25 cellular contexts compared by ENCODE assay signal in genomic region chr11:77035580-77035979, GRCh38. TPM values are rescaled to one million over a fixed set of nuclear protein-coding genes. Genes with fewer than 3 reads are reported as not detected.
DNase-seq lines count a peak whose midpoint lies in the region; ATAC-seq and TF ChIP-seq lines count a peak whose summit lies in the region.
"Had no signal": no experiment of that assay in that cellular context is flagged by ENCODE, and none has a peak within 500 bp of the region (broad histone marks: within the 10 kb centered on the region; RNA-seq: fewer than 3 reads in every experiment).

No MANE protein-coding gene starts in this region.

- H3K4me2 ChIP-seq in IMR-90 (ENCODE audit: low read depth, low read length) = no peak overlapping the region

- no peak overlapping the region for H3K56ac ChIP-seq in IMR-90 (ENCODE audit: extremely low read depth, insufficient read depth, low read length)

- ATAC-seq in IMR-90 (ENCODE audit: low read depth) = no peak
- peak; percentile 80 for ATAC-seq in mucosa of descending colon
- ATAC-seq: left lobe of liver; stimulated activated effector memory CD8-positive, alpha-beta T cell treated with anti-CD3 and anti-CD28 coated beads, Interleukin-12 subunit alpha, Interleukin-12 subunit beta, amount 100 ng/mL, for 72 hours; T-cell had no signal

- CTCF ChIA-PET in IMR-90 (lab: Yijun Ruan, JAX) = interaction anchor here (1.1 kb wide), 2 partner anchors 12 kb away, joined by 3 to 4 read pairs; no protein-coding TSS in a partner anchor

- no peak overlapping the region for H4K91ac ChIP-seq in IMR-90 (ENCODE audit: insufficient read depth, low read depth, low read length)

- no peak overlapping the region for H4K8ac ChIP-seq in IMR-90 (ENCODE audit: low read depth in 2 of 2, low read length in 2 of 2)

- no peak overlapping the region for H3K27ac ChIP-seq in IMR-90 (ENCODE audit: insufficient read depth, low read length)
- H3K27ac ChIP-seq: ascending aorta, neutrophil, right atrium auricular region, WERI-Rb-1 had no signal

- no TSS peak for BruUV-seq in IMR-90 (replicated peaks; lab: Mats Ljungman, UMichigan)

- no peak overlapping the region for H4K5ac ChIP-seq in IMR-90 (ENCODE audit: low read depth, low read length)

- TF ChIP-seq POLR2A in IMR-90 (IDR thresholded peaks at IDR 0.05; ENCODE audit: low read depth, low read length) = no peak

- no CpG with 5 or more reads among the region's 5 CpGs for WGBS in IMR-90 (ENCODE audit: extremely low coverage in 2 of 2, insufficient read length in 1 of 2), 2 experiments

- no peak overlapping the region for H2AK9ac ChIP-seq in IMR-90 (replicated peaks; ENCODE audit: low read depth, low read length, poor library complexity)

- no peak overlapping the region for H3K18ac ChIP-seq in IMR-90 (ENCODE audit: low read depth, low read length)

- TF ChIP-seq RAD21 in IMR-90 (IDR thresholded peaks at IDR 0.05; ENCODE audit: low read length) = no peak

- no peak overlapping the region for H3K14ac ChIP-seq in IMR-90 (replicated peaks; ENCODE audit: low read depth, low read length)

- H3K36me3 ChIP-seq in IMR-90 (ENCODE audit: control insufficient read depth, insufficient read depth, low read length) = no peaks in the 10 kb centered on the region
- no peaks in the 10 kb centered on the region for H3K36me3 ChIP-seq in mucosa of descending colon (ENCODE audit: low read depth)
- H3K36me3 ChIP-seq: ascending aorta, neutrophil, right atrium auricular region, WERI-Rb-1 had no signal

- no peaks in the 10 kb centered on the region for H3K79me1 ChIP-seq in IMR-90 (ENCODE audit: low read depth in 1 of 2, low read length in 2 of 2)

- H3K27me3 ChIP-seq in IMR-90 (ENCODE audit: control insufficient read depth, insufficient read depth, low read length) = peaks cover 37% of the 10 kb centered on the region
- H3K27me3 ChIP-seq: ascending aorta had no signal

- no peak overlapping the region for H3K4me3 ChIP-seq in IMR-90 (ENCODE audit: insufficient read depth, low read depth, low read length)
- H3K4me3 ChIP-seq in mucosa of descending colon = no peak overlapping the region
- H3K4me3 ChIP-seq: ascending aorta, right atrium auricular region had no signal

- H3K9me3 ChIP-seq in IMR-90 (ENCODE audit: control insufficient read depth, insufficient read depth, low read length) (no peaks in the 10 kb centered on the region), mucosa of descending colon (no peaks in the 10 kb centered on the region)
- H3K9me3 ChIP-seq: ascending aorta, neutrophil, right atrium auricular region had no signal

- no peak overlapping the region for H2BK5ac ChIP-seq in IMR-90 (ENCODE audit: low read depth, low read length, poor library complexity, severe bottlenecking)

- H2AFZ ChIP-seq in IMR-90 (replicated peaks; ENCODE audit: low read length, poor library complexity) = no peak overlapping the region

- H3K4me1 ChIP-seq in IMR-90 (ENCODE audit: control insufficient read depth, insufficient read depth, low read length) (peaks cover 3% of the 10 kb centered on the region; the same call in 1 of the 2 replicates), mucosa of descending colon (ENCODE audit: low read depth) (peaks cover 26% of the 10 kb centered on the region)
- H3K4me1 ChIP-seq: ascending aorta had no signal

- dilution Hi-C loops in IMR-90 (cut with HindIII; ENCODE audit: low sequenced_read_pairs, unreplicated experiment) = no loop called here

- no peak for TF ChIP-seq CTCF in IMR-90 (conservative IDR thresholded peaks at IDR 0.05; ENCODE audit: low read depth, low read length)
- TF ChIP-seq CTCF in mucosa of descending colon (IDR thresholded peaks at IDR 0.05) = no peak

- H2AK5ac ChIP-seq in IMR-90 (ENCODE audit: low read depth, low read length) = peak overlapping the region; percentile 39; the same call in 1 of the 2 replicates

- no peak overlapping the region for H2BK120ac ChIP-seq in IMR-90 (ENCODE audit: low read depth, low read length)

- H2BK15ac ChIP-seq in IMR-90 (ENCODE audit: low read depth, low read length) = no peak overlapping the region; the same call in 2 of the 3 replicates

- no peak overlapping the region for H3K23ac ChIP-seq in IMR-90 (ENCODE audit: low read depth, low read length)

- H3K9me1 ChIP-seq in IMR-90 (ENCODE audit: insufficient read depth, low read length) = peaks cover 2% of the 10 kb centered on the region; the same call in 1 of the 2 replicates

- H3K9ac ChIP-seq in IMR-90 (ENCODE audit: low read depth, low read length) = no peak overlapping the region

- intact Hi-C loops in IMR-90 (cut with micrococcal nuclease) (loop anchor here (10.0 kb wide), 1 partner anchor 61 kb away; no protein-coding TSS in a partner anchor), mucosa of descending colon (cut with DNase I, micrococcal nuclease) (no loop called here)

- DNase-seq in DMS53 (lab: John Stamatoyannopoulos, UW) (peak; percentile 50), DMS53 treated with DMSO at 0.1 percent for 48 hours (lab: John Stamatoyannopoulos, UW; ENCODE audit: unreplicated experiment) (no peak), IMR-90 (no peak), amniotic epithelial cell (ENCODE audit: low read depth) (peak; percentile 15), mucosa of descending colon (peak; percentile 72 to 75 (median 72)), ecto neural progenitor cell (ENCODE audit: low spot score) (no peak), OCI-M1 (lab: John Stamatoyannopoulos, UW) (no peak), pons (ENCODE audit: low spot score) (no peak)
- DNase-seq: 8988T; activated CD4-positive, alpha-beta memory T cell treated with anti-CD3 and anti-CD28 coated beads for 36 hours; activated naive CD4-positive, alpha-beta T cell treated with anti-CD3 and anti-CD28 coated beads for 36 hours; activated T-cell treated with anti-CD3 and anti-CD28 coated beads, Interleukin-2, amount 50 U/mL, for 1 hour; C1 segment of cervical spinal cord; DMS79; NCI-H187 treated with DMSO at 0.1 percent for 48 hours; Right ventricle myocardium superior; T-cell; WERI-Rb-1 had no signal

- POLR2A ChIA-PET in IMR-90 (lab: Charles Lee; ENCODE audit: unreplicated experiment) = no interaction called here

- no peaks in the 10 kb centered on the region; the same call in none of the 2 replicates for H4K20me1 ChIP-seq in IMR-90 (ENCODE audit: insufficient read depth, low read length)

- in situ Hi-C loops in IMR-90 (cut with MboI; ENCODE audit: low sequenced_read_pairs) = loop anchor here (10.0 to 25.0 kb wide), 2 partner anchors 221 to 298 kb away; no protein-coding TSS in a partner anchor

- no peak overlapping the region for H3K4ac ChIP-seq in IMR-90 (ENCODE audit: low read depth, low read length)

- no peak overlapping the region for H2BK20ac ChIP-seq in IMR-90 (ENCODE audit: low read depth, low read length)

TF ChIP-seq in IMR-90, 13 proteins besides CTCF, POLR2A, EP300 and RAD21:
- TF ChIP-seq, protein P1, sequence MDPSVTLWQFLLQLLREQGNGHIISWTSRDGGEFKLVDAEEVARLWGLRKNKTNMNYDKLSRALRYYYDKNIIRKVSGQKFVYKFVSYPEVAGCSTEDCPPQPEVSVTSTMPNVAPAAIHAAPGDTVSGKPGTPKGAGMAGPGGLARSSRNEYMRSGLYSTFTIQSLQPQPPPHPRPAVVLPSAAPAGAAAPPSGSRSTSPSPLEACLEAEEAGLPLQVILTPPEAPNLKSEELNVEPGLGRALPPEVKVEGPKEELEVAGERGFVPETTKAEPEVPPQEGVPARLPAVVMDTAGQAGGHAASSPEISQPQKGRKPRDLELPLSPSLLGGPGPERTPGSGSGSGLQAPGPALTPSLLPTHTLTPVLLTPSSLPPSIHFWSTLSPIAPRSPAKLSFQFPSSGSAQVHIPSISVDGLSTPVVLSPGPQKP (IDR thresholded peaks at IDR 0.05; ENCODE audit: borderline replicate concordance, low read depth, low read length) = no peak
- no peak for TF ChIP-seq NFE2L2 (IDR thresholded peaks at IDR 0.05; ENCODE audit: low read depth, low read length)
- no peak for TF ChIP-seq MAFK (IDR thresholded peaks at IDR 0.05; ENCODE audit: low read depth, low read length)
- TF ChIP-seq MXI1 (IDR thresholded peaks at IDR 0.05; ENCODE audit: borderline replicate concordance, low read depth, low read length) = no peak
- TF ChIP-seq FOS (IDR thresholded peaks at IDR 0.05; ENCODE audit: low read depth, low read length) = no peak
- TF ChIP-seq USF2 (IDR thresholded peaks at IDR 0.05; ENCODE audit: low read depth, low read length) = no peak
- TF ChIP-seq BHLHE40 (IDR thresholded peaks at IDR 0.05; ENCODE audit: low read depth, low read length) = no peak
- no peak for TF ChIP-seq RFX5 (IDR thresholded peaks at IDR 0.05; ENCODE audit: low read depth, low read length)
- TF ChIP-seq CHD1 (IDR thresholded peaks at IDR 0.05; ENCODE audit: low read depth, low read length) = no peak
- no peak for TF ChIP-seq CEBPB (IDR thresholded peaks at IDR 0.05; ENCODE audit: low read depth, low read length)
- no peak for TF ChIP-seq RCOR1 (IDR thresholded peaks at IDR 0.05; ENCODE audit: insufficient replicate concordance, low read length)
- no peak for TF ChIP-seq SMC3 (IDR thresholded peaks at IDR 0.05; ENCODE audit: low read depth, low read length)
- TF ChIP-seq MAZ (IDR thresholded peaks at IDR 0.05; ENCODE audit: borderline replicate concordance, low read depth, low read length) = no peak

RNA-seq across cellular contexts. Expression of gene B3GNT6, which starts 1.4 kb away (rescaled TPM):
- total RNA-seq in IMR-90 (2012; rRNA removed) = not detected in 2 replicates
- 0.03 TPM in 1 of 2 replicates, not detected in the other for polyA plus RNA-seq in IMR-90 (2012; rRNA removed)
- polyA plus RNA-seq in IMR-90 (2012; cell fraction: cytosol; rRNA removed) = not detected in 2 replicates
- 0.02 TPM in 1 of 2 replicates, not detected in the other for polyA plus RNA-seq in IMR-90 (2012; cell fraction: nucleus; rRNA removed; ENCODE audit: low replicate concordance)
- 100 to 1,000 TPM in 1 of 3 donors, 10 to 100 TPM in 2; 37.4 to 113 (median 82.6) TPM for total RNA-seq in mucosa of descending colon
- total RNA-seq: activated CD4-positive, alpha-beta memory T cell treated with anti-CD3 and anti-CD28 coated beads for 36 hours; activated naive CD4-positive, alpha-beta T cell treated with anti-CD3 and anti-CD28 coated beads for 36 hours; ascending aorta; left lobe of liver; LHCN-M2; right atrium auricular region; Right ventricle myocardium superior had no signal
- polyA plus RNA-seq: thymus had no signal

RNA-seq across cellular contexts. Expression of gene CAPN5, which starts 31.2 kb away (rescaled TPM):
- 8.1 TPM in 2 replicates for total RNA-seq in IMR-90 (2012; rRNA removed)
- 24.0 and 26.9 TPM in 2 replicates for polyA plus RNA-seq in IMR-90 (2012; rRNA removed)
- polyA plus RNA-seq in IMR-90 (2012; cell fraction: cytosol; rRNA removed) = 13.0 and 28.2 TPM in 2 replicates
- polyA plus RNA-seq in IMR-90 (2012; cell fraction: nucleus; rRNA removed; ENCODE audit: low replicate concordance) = 72.1 and 107 TPM in 2 replicates
- 100 to 1,000 TPM; 142 to 351 (median 253) TPM for total RNA-seq in mucosa of descending colon

Comparison
In these comparisons a context has a peak if more than half of its experiments do, and no peak if none do; other contexts are left out.
1. DNase-seq: peak in DMS53 (single experiment), amniotic epithelial cell (single experiment) and mucosa of descending colon (3 of 3); none in DMS53 treated with DMSO at 0.1 percent for 48 hours (single experiment), IMR-90 (single experiment), ecto neural progenitor cell (single experiment), OCI-M1 (single experiment) and pons (single experiment).
2. RNA of gene B3GNT6, which starts 1.4 kb away (total RNA-seq): 37.4 to 113 TPM in mucosa of descending colon; not detected in IMR-90; every median in the first group is over 10 times any median in the second.
3. RNA of gene CAPN5, which starts 31.2 kb away (total RNA-seq): 142 to 351 TPM in mucosa of descending colon; 8.1 TPM in IMR-90; every median in the first group is over 10 times any median in the second.